Comparison of ENCODE assay signal across 8 cellular contexts in the genomic region with DNA sequence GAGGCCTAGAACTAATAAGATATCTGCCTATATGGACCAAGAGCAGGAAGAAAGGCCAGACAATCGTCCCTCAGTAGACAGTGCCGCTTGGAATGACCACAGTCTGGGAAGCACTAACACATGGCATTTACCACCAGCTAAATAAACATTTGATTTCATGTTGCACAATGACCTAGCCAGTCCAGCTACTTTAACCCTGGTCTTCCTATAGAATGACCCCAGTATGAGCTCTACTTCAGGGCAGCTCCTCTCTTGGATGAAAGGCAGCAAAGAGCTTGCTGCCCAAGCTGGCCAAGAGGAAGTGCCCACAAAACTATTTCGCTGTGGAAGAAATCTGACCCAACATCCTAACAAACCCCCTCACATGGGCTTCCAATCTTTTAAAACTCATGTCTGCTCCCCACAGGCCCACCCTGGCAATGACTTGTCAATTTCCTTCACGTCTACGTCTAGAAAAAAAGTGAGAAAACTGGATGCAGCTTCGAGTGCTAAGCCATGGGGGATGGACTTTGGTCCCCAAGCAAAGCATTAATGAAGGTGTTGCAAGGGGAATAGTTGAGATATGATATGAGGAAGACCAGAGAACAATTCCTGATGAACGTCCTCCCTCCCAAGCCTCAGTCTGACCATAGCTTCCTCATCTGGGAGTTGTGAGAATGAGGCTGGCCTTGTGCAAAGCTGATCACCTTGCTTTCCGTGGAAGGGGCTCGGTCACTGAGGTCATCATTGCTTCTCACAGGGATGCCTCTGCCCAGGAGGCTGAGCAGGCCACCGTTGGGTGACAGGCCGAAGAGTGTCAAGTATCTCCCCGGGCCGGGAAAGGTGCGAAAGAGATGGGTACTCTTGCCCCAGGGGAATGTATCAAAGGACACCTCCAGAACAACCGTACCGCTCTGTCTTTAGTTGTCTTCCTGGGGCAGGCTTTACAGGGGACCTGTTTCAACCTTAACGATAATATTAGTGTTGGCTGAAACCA. TPM values are rescaled to one million over a fixed set of nuclear protein-coding genes. Genes with fewer than 3 reads are reported as not detected.
DNase-seq lines count a peak whose midpoint lies in the region; ATAC-seq and TF ChIP-seq lines count a peak whose summit lies in the region.

No MANE protein-coding gene starts in this region.

- no peaks in the 10 kb centered on the region for H3K9me3 Mint-ChIP-seq in CD4-positive, CD25-positive, alpha-beta regulatory T cell
- H3K9me3 Mint-ChIP-seq in activated T-helper 1 cell treated with anti-CD3 and anti-CD28 coated beads, Interleukin-12 subunit alpha, Interleukin-12 subunit beta, Interleukin-2, Interleukin-4 antibody, amounts not matched to agents 30 ng/mL and 10 ng/mL and 1 ng/mL, durations not matched to agents 14 hours and 24 hours and 36 hours = no peaks in the 10 kb centered on the region

- DNase-seq in CD4-positive, CD25-positive, alpha-beta regulatory T cell = peak in 1 of 3 donors; percentile 13
- no peak for DNase-seq in activated T-helper 1 cell treated with anti-CD3 and anti-CD28 coated beads, Interleukin-12 subunit alpha, Interleukin-12 subunit beta, Interleukin-2, Interleukin-4 antibody, amounts not matched to agents 30 ng/mL and 10 ng/mL and 1 ng/mL, durations not matched to agents 14 hours and 24 hours and 36 hours (ENCODE audit: low spot score)
- no peak for DNase-seq in right cardiac atrium
- peak; percentile 80 for DNase-seq in spleen
- no peak for DNase-seq in GM03348 (ENCODE audit: low spot score)
- no peak for DNase-seq in NCI-H2029 treated with DMSO at 0.1 percent for 48 hours (lab: John Stamatoyannopoulos, UW)
- DNase-seq in NCI-H1092 treated with DMSO at 0.1 percent for 48 hours (lab: John Stamatoyannopoulos, UW) = no peak

- peak in 1 of 2 donors; percentile 3 for ATAC-seq in CD4-positive, CD25-positive, alpha-beta regulatory T cell (ENCODE audit: low read depth in 2 of 2)
- ATAC-seq in HG02610 (IDR thresholded peaks at IDR 0.05; ENCODE audit: unreplicated experiment) = peak; percentile 6
- ATAC-seq in right cardiac atrium = peak; percentile 3 to 26

- peaks cover 7% of the 10 kb centered on the region for H3K27me3 Mint-ChIP-seq in CD4-positive, CD25-positive, alpha-beta regulatory T cell
- no peaks in the 10 kb centered on the region for H3K27me3 Mint-ChIP-seq in activated T-helper 1 cell treated with anti-CD3 and anti-CD28 coated beads, Interleukin-12 subunit alpha, Interleukin-12 subunit beta, Interleukin-2, Interleukin-4 antibody, amounts not matched to agents 30 ng/mL and 10 ng/mL and 1 ng/mL, durations not matched to agents 14 hours and 24 hours and 36 hours (ENCODE audit: insufficient read depth)

- H3K27ac Mint-ChIP-seq in CD4-positive, CD25-positive, alpha-beta regulatory T cell = peak overlapping the region; percentile 90 to 98 (median 93)
- H3K27ac Mint-ChIP-seq in activated T-helper 1 cell treated with anti-CD3 and anti-CD28 coated beads, Interleukin-12 subunit alpha, Interleukin-12 subunit beta, Interleukin-2, Interleukin-4 antibody, amounts not matched to agents 30 ng/mL and 10 ng/mL and 1 ng/mL, durations not matched to agents 14 hours and 24 hours and 36 hours = peak overlapping the region; percentile 95

- peak overlapping the region; percentile 77 for H3K4me3 ChIP-seq in CD4-positive, CD25-positive, alpha-beta regulatory T cell (ENCODE audit: low read depth, low read length)
- H3K4me3 ChIP-seq in right cardiac atrium (ENCODE audit: low read length) (peak overlapping the region; percentile 48), spleen (peak overlapping the region; percentile 76 to 97 (median 88))

- H3K36me3 Mint-ChIP-seq in CD4-positive, CD25-positive, alpha-beta regulatory T cell = peaks cover 3% of the 10 kb centered on the region
- peaks cover 4% of the 10 kb centered on the region for H3K36me3 Mint-ChIP-seq in activated T-helper 1 cell treated with anti-CD3 and anti-CD28 coated beads, Interleukin-12 subunit alpha, Interleukin-12 subunit beta, Interleukin-2, Interleukin-4 antibody, amounts not matched to agents 30 ng/mL and 10 ng/mL and 1 ng/mL, durations not matched to agents 14 hours and 24 hours and 36 hours (ENCODE audit: low read depth)

- H3K9me3 ChIP-seq in CD4-positive, CD25-positive, alpha-beta regulatory T cell (ENCODE audit: control insufficient read depth in 2 of 2, low read length in 2 of 2) = no peaks in the 10 kb centered on the region
- H3K9me3 ChIP-seq in right cardiac atrium (ENCODE audit: control insufficient read depth, low read length) = no peaks in the 10 kb centered on the region
- H3K9me3 ChIP-seq in spleen = no peaks in the 10 kb centered on the region

- intact Hi-C loops in activated T-helper 1 cell treated with anti-CD3 and anti-CD28 coated beads, Interleukin-12 subunit alpha, Interleukin-12 subunit beta, Interleukin-2, Interleukin-4 antibody, amounts not matched to agents 30 ng/mL and 10 ng/mL and 1 ng/mL, durations not matched to agents 14 hours and 24 hours and 36 hours (cut with micrococcal nuclease) = loop anchor here (1.0 to 10.0 kb wide), 6 partner anchors 21 to 423 kb away; a partner anchor contains a TSS
- intact Hi-C loops in right cardiac atrium (cut with DNase I) (no loop called here), spleen (cut with DNase I; ENCODE audit: low total_unique reads) (loop anchor here (10.0 kb wide), 1 partner anchor 53 kb away; a partner anchor contains a TSS)

- no peak for TF ChIP-seq POLR2A in spleen (IDR thresholded peaks at IDR 0.05)

- H3K4me1 Mint-ChIP-seq in CD4-positive, CD25-positive, alpha-beta regulatory T cell = peaks cover 18 to 44% (median 30%) of the 10 kb centered on the region in 4 donors
- peaks cover 29% of the 10 kb centered on the region for H3K4me1 Mint-ChIP-seq in activated T-helper 1 cell treated with anti-CD3 and anti-CD28 coated beads, Interleukin-12 subunit alpha, Interleukin-12 subunit beta, Interleukin-2, Interleukin-4 antibody, amounts not matched to agents 30 ng/mL and 10 ng/mL and 1 ng/mL, durations not matched to agents 14 hours and 24 hours and 36 hours (ENCODE audit: low read depth)

- 43% methylated on average over 17 of the region's 17 CpGs for WGBS in right cardiac atrium
- 32 to 48% (median 43%) methylated on average over 15 to 17 of the region's 17 CpGs for WGBS in spleen, 5 donors

- no peaks in the 10 kb centered on the region for H3K27me3 ChIP-seq in CD4-positive, CD25-positive, alpha-beta regulatory T cell (ENCODE audit: control insufficient read depth, insufficient read depth, low read length)
- no peaks in the 10 kb centered on the region for H3K27me3 ChIP-seq in right cardiac atrium (ENCODE audit: control insufficient read depth, insufficient read depth)
- H3K27me3 ChIP-seq in spleen (replicated peaks in 1 of 7) = no peaks in the 10 kb centered on the region

- H3K4me1 ChIP-seq in CD4-positive, CD25-positive, alpha-beta regulatory T cell (ENCODE audit: control insufficient read depth, insufficient read depth, low read length, poor library complexity, severe bottlenecking) = peaks cover 29% of the 10 kb centered on the region
- H3K4me1 ChIP-seq in right cardiac atrium (ENCODE audit: control insufficient read depth, insufficient read depth, low read length) = peaks cover 7% of the 10 kb centered on the region
- H3K4me1 ChIP-seq in spleen = peaks cover 8 to 38% (median 31%) of the 10 kb centered on the region in 6 donors

- H3K27ac ChIP-seq in CD4-positive, CD25-positive, alpha-beta regulatory T cell (ENCODE audit: insufficient read depth, low read length, poor library complexity, severe bottlenecking) = peak overlapping the region; percentile 77
- H3K27ac ChIP-seq in right cardiac atrium (ENCODE audit: low read length) = peak overlapping the region; percentile 48
- peak overlapping the region; percentile 45 to 92 (median 89) for H3K27ac ChIP-seq in spleen

- TF ChIP-seq CTCF in spleen (IDR thresholded peaks at IDR 0.05 in 8 of 11, conservative IDR thresholded peaks at IDR 0.05 in 3 of 11) = no peak

- peak overlapping the region; percentile 95 to 96 (median 96) for H3K4me3 Mint-ChIP-seq in CD4-positive, CD25-positive, alpha-beta regulatory T cell
- peak overlapping the region; percentile 94 for H3K4me3 Mint-ChIP-seq in activated T-helper 1 cell treated with anti-CD3 and anti-CD28 coated beads, Interleukin-12 subunit alpha, Interleukin-12 subunit beta, Interleukin-2, Interleukin-4 antibody, amounts not matched to agents 30 ng/mL and 10 ng/mL and 1 ng/mL, durations not matched to agents 14 hours and 24 hours and 36 hours

- no peaks in the 10 kb centered on the region for H3K36me3 ChIP-seq in CD4-positive, CD25-positive, alpha-beta regulatory T cell (ENCODE audit: control insufficient read depth, insufficient read depth, low read length)
- H3K36me3 ChIP-seq in spleen = no peaks in the 10 kb centered on the region

RNA-seq across cellular contexts. Expression of a gene that starts 1.0 kb away (rescaled TPM):
- 8.0 TPM for total RNA-seq in CD4-positive, CD25-positive, alpha-beta regulatory T cell
- polyA plus RNA-seq in CD4-positive, CD25-positive, alpha-beta regulatory T cell = 10 to 100 TPM; 21.5 to 32.6 (median 25.4) TPM
- 15.9 and 17.4 TPM in 2 replicates for total RNA-seq in activated T-helper 1 cell treated with anti-CD3 and anti-CD28 coated beads, Interleukin-12 subunit alpha, Interleukin-12 subunit beta, Interleukin-2, Interleukin-4 antibody, amounts not matched to agents 30 ng/mL and 10 ng/mL and 1 ng/mL, durations not matched to agents 14 hours and 24 hours and 36 hours
- total RNA-seq in right cardiac atrium (10 to 100 TPM; 43.6 to 48.2 (median 45.1) TPM), spleen (10 to 100 TPM; 13.0 to 51.2 (median 26.8) TPM)
- polyA plus RNA-seq in right cardiac atrium (57.7 TPM), spleen (10 to 100 TPM; 16.1 to 31.7 (median 17.0) TPM)

RNA-seq across cellular contexts. Expression of a gene that starts 21.0 kb away (rescaled TPM):
- total RNA-seq in CD4-positive, CD25-positive, alpha-beta regulatory T cell = 171 TPM
- polyA plus RNA-seq in CD4-positive, CD25-positive, alpha-beta regulatory T cell = 100 to 1,000 TPM; 110 to 114 (median 112) TPM
- total RNA-seq in activated T-helper 1 cell treated with anti-CD3 and anti-CD28 coated beads, Interleukin-12 subunit alpha, Interleukin-12 subunit beta, Interleukin-2, Interleukin-4 antibody, amounts not matched to agents 30 ng/mL and 10 ng/mL and 1 ng/mL, durations not matched to agents 14 hours and 24 hours and 36 hours = 179 and 180 TPM in 2 replicates
- total RNA-seq in right cardiac atrium (100 to 1,000 TPM in 2 of 4 donors, 10 to 100 TPM in 2; 95.5 to 122 (median 103) TPM), spleen (100 to 1,000 TPM in 4 of 7 donors, 10 to 100 TPM in 3; 92.3 to 112 (median 101) TPM)
- polyA plus RNA-seq in right cardiac atrium (62.2 TPM), spleen (10 to 100 TPM; 25.2 to 53.3 (median 32.3) TPM)

RNA-seq across cellular contexts. Expression of a gene that starts 50.0 kb away (rescaled TPM):
- total RNA-seq in CD4-positive, CD25-positive, alpha-beta regulatory T cell = 29.3 TPM
- polyA plus RNA-seq in CD4-positive, CD25-positive, alpha-beta regulatory T cell = 10 to 100 TPM; 13.4 to 15.3 (median 14.3) TPM
- total RNA-seq in activated T-helper 1 cell treated with anti-CD3 and anti-CD28 coated beads, Interleukin-12 subunit alpha, Interleukin-12 subunit beta, Interleukin-2, Interleukin-4 antibody, amounts not matched to agents 30 ng/mL and 10 ng/mL and 1 ng/mL, durations not matched to agents 14 hours and 24 hours and 36 hours = 34.7 and 38.8 TPM in 2 replicates
- total RNA-seq in right cardiac atrium = 10 to 100 TPM; 42.9 to 50.5 (median 46.3) TPM
- 12.1 TPM for polyA plus RNA-seq in right cardiac atrium
- total RNA-seq in spleen = 10 to 100 TPM; 15.3 to 38.5 (median 26.3) TPM
- 1 to 10 TPM; 4.8 to 8.3 (median 5.0) TPM for polyA plus RNA-seq in spleen

Comparison
In these comparisons a context has a peak if more than half of its experiments do, and no peak if none do; other contexts are left out.
1. intact Hi-C loops: an anchor here in activated T-helper 1 cell treated with anti-CD3 and anti-CD28 coated beads, Interleukin-12 subunit alpha, Interleukin-12 subunit beta, Interleukin-2, Interleukin-4 antibody, amounts not matched to agents 30 ng/mL and 10 ng/mL and 1 ng/mL, durations not matched to agents 14 hours and 24 hours and 36 hours (1.0 to 10.0 kb wide) and spleen (10.0 kb wide); none called in right cardiac atrium.